In the genomic region with DNA sequence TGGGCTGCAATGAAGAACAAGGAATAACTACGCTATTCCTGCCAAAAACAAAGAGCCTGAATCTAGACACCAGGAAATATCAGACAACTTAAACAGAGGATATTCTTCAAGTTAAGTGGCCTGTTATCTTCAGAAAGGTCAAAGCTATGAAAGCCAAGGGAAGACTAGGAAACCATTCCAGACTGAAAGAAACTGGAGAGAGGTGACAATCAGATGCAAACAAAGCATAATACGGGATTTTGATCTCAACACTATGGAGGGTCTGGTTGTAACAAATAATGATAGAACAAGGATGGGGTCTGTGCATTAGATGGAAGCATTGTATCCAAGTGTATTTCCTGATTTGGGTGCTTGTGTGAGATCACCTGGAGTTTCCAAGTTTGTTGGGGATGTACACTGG, we compare ENCODE assay signal across 14 cellular contexts. TPM values are rescaled to one million over a fixed set of nuclear protein-coding genes. Genes with fewer than 3 reads are reported as not detected.
DNase-seq lines count a peak whose midpoint lies in the region; ATAC-seq, FAIRE-seq and TF ChIP-seq lines count a peak whose summit lies in the region.
"Had no signal": no experiment of that assay in that cellular context is flagged by ENCODE, and none has a peak within 500 bp of the region (broad histone marks: within the 10 kb centered on the region; RNA-seq: fewer than 3 reads in every experiment).

No MANE protein-coding gene starts in this region.

- no peak overlapping the region for H3K9ac ChIP-seq in BLaER1 treated with 17β-estradiol and CSF1 and Interleukin-3, amounts not matched to agents 10 nM and 100 nM

- H3K4me1 ChIP-seq in BLaER1 treated with 17β-estradiol and CSF1 and Interleukin-3, amounts not matched to agents 10 nM and 100 nM: peaks cover 24 to 31% (median 28%) of the 10 kb centered on the region in 10 experiments

- H4K20me1 ChIP-seq in BLaER1 treated with 17β-estradiol and CSF1 and Interleukin-3, amounts not matched to agents 10 nM and 100 nM: peaks cover 5 to 64% (median 31%) of the 10 kb centered on the region in 11 experiments; a peak in 17 of 22 replicates

- no peaks in the 10 kb centered on the region for H3K27me3 Mint-ChIP-seq in activated CD4-positive, alpha-beta memory T cell treated with anti-CD3 and anti-CD28 coated beads, Interleukin-2, amount 10 ng/mL, durations not matched to agents 7 days and 5 days
- H3K27me3 Mint-ChIP-seq in memory B cell (no peaks in the 10 kb centered on the region), T-cell (no peaks in the 10 kb centered on the region)

- no peak overlapping the region for H3K4me3 ChIP-seq in BLaER1 treated with 17β-estradiol and CSF1 and Interleukin-3, amounts not matched to agents 10 nM and 100 nM
- H3K4me3 ChIP-seq: body of pancreas, SJSA1, stomach had no signal

- POLR2A ChIA-PET in activated CD4-positive, alpha-beta memory T cell treated with anti-CD3 and anti-CD28 coated beads, Interleukin-2, amount 10 ng/mL, durations not matched to agents 7 days and 5 days (lab: Charles Lee): no interaction called here
- POLR2A ChIA-PET in T-cell (lab: Charles Lee): no interaction called here

- FAIRE-seq in D721Med (lab: Jason Lieb, UNC): peak; percentile 29

- TF ChIP-seq CTCF in D721Med (IDR thresholded peaks at IDR 0.05; ENCODE audit: insufficient read depth, missing control alignments): no peak

- no peaks in the 10 kb centered on the region for H3K27me3 ChIP-seq in BLaER1 treated with 17β-estradiol and CSF1 and Interleukin-3, amounts not matched to agents 10 nM and 100 nM
- H3K27me3 ChIP-seq: body of pancreas, neutrophil, SJSA1, stomach had no signal

- no peak for ATAC-seq in memory B cell (ENCODE audit: low read depth)
- ATAC-seq in T-cell (replicated peaks in 1 of 4): no peak
- ATAC-seq in HG03378 (IDR thresholded peaks at IDR 0.05; ENCODE audit: unreplicated experiment): no peak
- ATAC-seq: body of pancreas, HCT116 had no signal

- peak overlapping the region; percentile 9 for H3K27ac Mint-ChIP-seq in activated CD4-positive, alpha-beta memory T cell treated with anti-CD3 and anti-CD28 coated beads, Interleukin-2, amount 10 ng/mL, durations not matched to agents 7 days and 5 days
- H3K27ac Mint-ChIP-seq in memory B cell (peak overlapping the region; percentile 31), T-cell (peak overlapping the region in 1 of 2 donors; percentile 42)

- CTCF ChIA-PET in activated CD4-positive, alpha-beta memory T cell treated with anti-CD3 and anti-CD28 coated beads, Interleukin-2, amount 10 ng/mL, durations not matched to agents 7 days and 5 days (lab: Charles Lee): no interaction called here
- CTCF ChIA-PET in T-cell (lab: Charles Lee): no interaction called here

- H3K27ac ChIP-seq in BLaER1 treated with 17β-estradiol and CSF1 and Interleukin-3, amounts not matched to agents 10 nM and 100 nM: no peak overlapping the region
- H3K27ac ChIP-seq: body of pancreas, neutrophil, SJSA1 had no signal

- no peaks in the 10 kb centered on the region for H3K9me3 ChIP-seq in BLaER1 treated with 17β-estradiol and CSF1 and Interleukin-3, amounts not matched to agents 10 nM and 100 nM (replicated peaks in 1 of 11)
- H3K9me3 ChIP-seq: body of pancreas, neutrophil, SJSA1, stomach had no signal

- H3K4me2 ChIP-seq in BLaER1 treated with 17β-estradiol and CSF1 and Interleukin-3, amounts not matched to agents 10 nM and 100 nM: peak overlapping the region; percentile 18 to 100 (median 38); a peak in 17 of 22 replicates

- H3K9me3 Mint-ChIP-seq in activated CD4-positive, alpha-beta memory T cell treated with anti-CD3 and anti-CD28 coated beads, Interleukin-2, amount 10 ng/mL, durations not matched to agents 7 days and 5 days: no peaks in the 10 kb centered on the region
- H3K9me3 Mint-ChIP-seq in memory B cell (no peaks in the 10 kb centered on the region), T-cell (no peaks in the 10 kb centered on the region)

- DNase-seq in D721Med (ENCODE audit: insufficient read length, low spot score) (no peak), memory B cell (ENCODE audit: low spot score in 2 of 2) (no peak), NCI-H226 (no peak), T-cell (no peak)
- DNase-seq in activated CD4-positive, alpha-beta memory T cell treated with anti-CD3 and anti-CD28 coated beads, Interleukin-2, amount 10 ng/mL, durations not matched to agents 7 days and 5 days: no peak
- no peak for DNase-seq in activated effector memory CD4-positive, alpha-beta T cell treated with anti-CD3 and anti-CD28 coated beads, Interleukin-2, amount 50 U/mL, for 16 hours
- DNase-seq: activated CD8-positive, alpha-beta memory T cell treated with anti-CD3 and anti-CD28 coated beads, Interleukin-2, amount 50 U/mL, for 48 hours; body of pancreas; stomach had no signal

- H3K4me1 Mint-ChIP-seq in activated CD4-positive, alpha-beta memory T cell treated with anti-CD3 and anti-CD28 coated beads, Interleukin-2, amount 10 ng/mL, durations not matched to agents 7 days and 5 days: peaks cover 51% of the 10 kb centered on the region
- H3K4me1 Mint-ChIP-seq in memory B cell: peaks cover 9% of the 10 kb centered on the region
- peaks cover 38 to 50% (median 41%) of the 10 kb centered on the region in 3 donors for H3K4me1 Mint-ChIP-seq in T-cell

- H3K36me3 ChIP-seq in BLaER1 treated with 17β-estradiol and CSF1 and Interleukin-3, amounts not matched to agents 10 nM and 100 nM: peaks cover 26 to 41% (median 38%) of the 10 kb centered on the region in 11 experiments

- peak overlapping the region; percentile 18 for H3K4me3 Mint-ChIP-seq in activated CD4-positive, alpha-beta memory T cell treated with anti-CD3 and anti-CD28 coated beads, Interleukin-2, amount 10 ng/mL, durations not matched to agents 7 days and 5 days
- H3K4me3 Mint-ChIP-seq in memory B cell (no peak overlapping the region), T-cell (peak overlapping the region in 1 of 3 donors; percentile 49)

- peaks cover 28% of the 10 kb centered on the region for H3K36me3 Mint-ChIP-seq in activated CD4-positive, alpha-beta memory T cell treated with anti-CD3 and anti-CD28 coated beads, Interleukin-2, amount 10 ng/mL, durations not matched to agents 7 days and 5 days (ENCODE audit: low read depth)
- H3K36me3 Mint-ChIP-seq in memory B cell: peaks cover under 1% of the 10 kb centered on the region
- peaks cover 7% of the 10 kb centered on the region for H3K36me3 Mint-ChIP-seq in T-cell

RNA-seq across cellular contexts. Expression of a gene that starts 2.7 kb away (rescaled TPM):
- total RNA-seq in activated CD4-positive, alpha-beta memory T cell treated with anti-CD3 and anti-CD28 coated beads, Interleukin-2, amount 10 ng/mL, durations not matched to agents 7 days and 5 days: 100 to 1,000 TPM; 117 to 123 TPM
- 10 to 100 TPM; 48.3 to 91.9 (median 86.9) TPM for total RNA-seq in T-cell

RNA-seq across cellular contexts. Expression of a gene that starts 45.9 kb away (rescaled TPM):
- total RNA-seq in activated CD4-positive, alpha-beta memory T cell treated with anti-CD3 and anti-CD28 coated beads, Interleukin-2, amount 10 ng/mL, durations not matched to agents 7 days and 5 days: 10 to 100 TPM; 19.1 to 20.6 TPM
- total RNA-seq in T-cell: 10 to 100 TPM in 4 of 5 donors, 1 to 10 TPM in 1; 8.5 to 16.8 (median 14.3) TPM

RNA-seq across cellular contexts. Expression of a gene that starts 50.3 kb away (rescaled TPM):
- total RNA-seq in activated CD4-positive, alpha-beta memory T cell treated with anti-CD3 and anti-CD28 coated beads, Interleukin-2, amount 10 ng/mL, durations not matched to agents 7 days and 5 days: 10 to 100 TPM; 54.9 to 55.5 TPM
- total RNA-seq in T-cell: 10 to 100 TPM; 35.4 to 43.2 (median 42.3) TPM
